Comparison of ENCODE assay signal across 16 cellular contexts in the genomic region with DNA sequence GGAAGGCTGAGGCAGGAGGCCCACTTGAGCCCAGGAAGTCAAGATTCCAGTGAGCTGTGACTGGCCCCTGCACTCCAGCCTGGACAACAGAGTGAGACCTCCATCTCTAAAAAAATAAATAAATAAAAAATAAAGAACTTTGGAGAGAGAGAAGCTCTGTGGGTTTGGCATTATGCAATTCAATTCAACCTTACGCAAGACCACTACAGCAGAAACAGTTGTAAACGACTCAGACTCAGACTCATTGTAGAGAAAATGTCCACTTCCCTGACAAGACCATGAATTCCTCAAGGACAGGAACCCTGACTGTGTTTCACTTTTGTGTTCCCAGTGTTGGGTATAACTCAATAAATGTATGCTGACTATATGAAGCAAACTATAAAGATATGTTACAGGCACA.
A peak's percentile ranks its signal among the peaks of the same experiment; 100 is the strongest.
DNase-seq lines count a peak whose midpoint lies in the region; ATAC-seq and TF ChIP-seq lines count a peak whose summit lies in the region.
"Had no signal": no experiment of that assay in that cellular context is flagged by ENCODE, and none has a peak within 500 bp of the region (broad histone marks: within the 10 kb centered on the region; RNA-seq: fewer than 3 reads in every experiment).

No MANE protein-coding gene starts in this region.

- POLR2A ChIA-PET in MCF 10A (lab: Yijun Ruan, JAX) = no interaction called here

- intact Hi-C loops in MCF 10A (cut with micrococcal nuclease) = no loop called here
- intact Hi-C loops in breast epithelium (cut with DNase I; ENCODE audit: low total_unique reads) = no loop called here
- intact Hi-C loops in ascending aorta (cut with DNase I) = no loop called here

- no peak for TF ChIP-seq CTCF in MCF 10A (IDR thresholded peaks at IDR 0.05; ENCODE audit: unreplicated experiment)
- no peak for TF ChIP-seq CTCF in breast epithelium (IDR thresholded peaks at IDR 0.05)
- no peak for TF ChIP-seq CTCF in fibroblast of the aortic adventitia (IDR thresholded peaks at IDR 0.05; ENCODE audit: insufficient read depth, low read length)
- TF ChIP-seq CTCF in ascending aorta (IDR thresholded peaks at IDR 0.05) = no peak

- H3K4me3 Mint-ChIP-seq in MCF 10A (ENCODE audit: unreplicated experiment) = no peak overlapping the region
- H3K4me3 Mint-ChIP-seq: activated T-cell treated with anti-CD3 and anti-CD28 coated beads, Interleukin-2, amount 50 U/mL, for 24 hours; brain had no signal

- H3K27me3 Mint-ChIP-seq in MCF 10A (ENCODE audit: insufficient read depth, unreplicated experiment) = no peaks in the 10 kb centered on the region

- H3K27me3 ChIP-seq in breast epithelium (no peaks in the 10 kb centered on the region), ascending aorta (no peaks in the 10 kb centered on the region)
- H3K27me3 ChIP-seq: esophagus squamous epithelium, Peyer's patch had no signal

- H3K9me3 ChIP-seq in breast epithelium (no peaks in the 10 kb centered on the region), ascending aorta (no peaks in the 10 kb centered on the region)
- H3K9me3 ChIP-seq: esophagus squamous epithelium, neutrophil, Peyer's patch had no signal

- no peak overlapping the region for H3K4me3 ChIP-seq in breast epithelium
- H3K4me3 ChIP-seq in fibroblast of the aortic adventitia (ENCODE audit: low read depth, low read length) = no peak overlapping the region
- H3K4me3 ChIP-seq in ascending aorta = no peak overlapping the region
- H3K4me3 ChIP-seq: esophagus squamous epithelium, Peyer's patch had no signal

- no peak for TF ChIP-seq POLR2A in breast epithelium (IDR thresholded peaks at IDR 0.05)

- H3K36me3 ChIP-seq in breast epithelium = no peaks in the 10 kb centered on the region
- no peaks in the 10 kb centered on the region for H3K36me3 ChIP-seq in ascending aorta
- H3K36me3 ChIP-seq: esophagus squamous epithelium, neutrophil, Peyer's patch had no signal

- H3K9me3 Mint-ChIP-seq in MCF 10A (ENCODE audit: unreplicated experiment) = no peaks in the 10 kb centered on the region
- H3K9me3 Mint-ChIP-seq: activated T-cell treated with anti-CD3 and anti-CD28 coated beads, Interleukin-2, amount 50 U/mL, for 24 hours; brain had no signal

- no peaks in the 10 kb centered on the region for H3K36me3 Mint-ChIP-seq in MCF 10A (ENCODE audit: insufficient read depth, unreplicated experiment)
- H3K36me3 Mint-ChIP-seq: brain had no signal

- no peak for ATAC-seq in HG02610 (IDR thresholded peaks at IDR 0.05; ENCODE audit: unreplicated experiment)

- CTCF ChIA-PET in MCF 10A (lab: Yijun Ruan, JAX) = interaction anchor here (0.6 to 4.5 kb wide), 4 partner anchors 15 to 418 kb away, joined by 3 to 14 read pairs (median 6); no protein-coding TSS in a partner anchor

- H3K27ac ChIP-seq in breast epithelium (no peak overlapping the region), ascending aorta (no peak overlapping the region)
- H3K27ac ChIP-seq: 22Rv1, neutrophil, Peyer's patch had no signal

- no peaks in the 10 kb centered on the region for H3K4me1 ChIP-seq in breast epithelium
- H3K4me1 ChIP-seq in ascending aorta = no peaks in the 10 kb centered on the region
- H3K4me1 ChIP-seq: esophagus squamous epithelium, Peyer's patch had no signal

- no TSS peak for BruUV-seq in MCF 10A (replicated peaks; lab: Mats Ljungman, UMichigan)

- H3K27ac Mint-ChIP-seq in MCF 10A (ENCODE audit: low read depth, unreplicated experiment) = no peak overlapping the region
- H3K27ac Mint-ChIP-seq: activated T-cell treated with anti-CD3 and anti-CD28 coated beads, Interleukin-2, amount 50 U/mL, for 24 hours had no signal

- peaks cover 24% of the 10 kb centered on the region for H3K4me1 Mint-ChIP-seq in MCF 10A (ENCODE audit: insufficient read depth, unreplicated experiment)

- DNase-seq in MCF 10A (ENCODE audit: unreplicated experiment) (peak; percentile 76), breast epithelium (ENCODE audit: low spot score in 2 of 2) (no peak), RPMI7951 (ENCODE audit: low read depth) (peak; percentile 62), fibroblast of the aortic adventitia (ENCODE audit: low read depth) (peak; percentile 88), ascending aorta (ENCODE audit: low spot score in 2 of 2) (no peak), NCI-H748 treated with DMSO at 0.1 percent for 48 hours (lab: John Stamatoyannopoulos, UW) (no peak), NCI-H1694 treated with DMSO at 0.1 percent for 48 hours (lab: John Stamatoyannopoulos, UW) (no peak)
- DNase-seq: activated T-cell treated with anti-CD3 and anti-CD28 coated beads, Interleukin-2, amount 50 U/mL, for 24 hours; esophagus squamous epithelium; Peyer's patch; stimulated activated CD4-positive, alpha-beta T cell treated with anti-CD3 and anti-CD28 coated beads, Interleukin-2, amount 100 ng/mL, for 24 hours; stimulated activated naive CD4-positive, alpha-beta T cell treated with Interleukin-2 at 50 U/mL for 16 hours had no signal

Comparison
In these comparisons a context has a peak if more than half of its experiments do, and no peak if none do; other contexts are left out.
1. DNase-seq: peak in MCF 10A (single experiment), RPMI7951 (single experiment) and fibroblast of the aortic adventitia (single experiment); none in breast epithelium (0 of 2), ascending aorta (0 of 2), NCI-H748 treated with DMSO at 0.1 percent for 48 hours (single experiment) and NCI-H1694 treated with DMSO at 0.1 percent for 48 hours (single experiment).